In genomic region chr10:1048732-1049424, GRCh38 we compare ENCODE assay signal across 8 cellular contexts. TPM values are rescaled to one million over a fixed set of nuclear protein-coding genes. Genes with fewer than 3 reads are reported as not detected.
DNase-seq lines count a peak whose midpoint lies in the region; ATAC-seq and TF ChIP-seq lines count a peak whose summit lies in the region.

Gene IDI1 (minus strand): TSS chr10:1049119. CDS start chr10:1049003, 116 bp downstream.

- peak; percentile 99 for DNase-seq in DND-41
- DNase-seq in Peyer's patch = peak; percentile 96 to 99 (median 98)
- DNase-seq in activated T-cell treated with anti-CD3 and anti-CD28 coated beads, Interleukin-2, amount 50 U/mL, for 48 hours = peak; percentile 96 to 97
- peak; percentile 90 to 93 for DNase-seq in stimulated activated CD8-positive, alpha-beta memory T cell treated with anti-CD3 and anti-CD28 coated beads, Interleukin-7, amount 100 ng/mL, for 1 hour (ENCODE audit: low read depth in 2 of 2)

- H3K4me3 ChIP-seq in DND-41 (ENCODE audit: low read depth in 1 of 2, low read length in 2 of 2) (peak within 1 kb of the TSS; percentile 80 to 83), Peyer's patch (peak within 1 kb of the TSS; percentile 73 to 95 (median 83)), muscle layer of colon (ENCODE audit: low read depth in 1 of 2, low read length in 2 of 2) (peak within 1 kb of the TSS; percentile 55 to 88)

- H3K4me2 ChIP-seq in DND-41 (ENCODE audit: insufficient read depth, low read length) = peak within 1 kb of the TSS; percentile 95

- peaks cover 68% of the 10 kb centered on the region for H3K36me3 ChIP-seq in DND-41 (ENCODE audit: insufficient read depth, low read length)
- peaks cover 59% of the 10 kb centered on the region for H3K36me3 ChIP-seq in KOPT-K1 (ENCODE audit: insufficient read depth, low read length)
- H3K36me3 ChIP-seq in Peyer's patch = peaks cover 0 to 24% (median 0%) of the 10 kb centered on the region in 3 donors
- H3K36me3 ChIP-seq in muscle layer of colon (ENCODE audit: insufficient read depth, low read length) = peaks cover 9% of the 10 kb centered on the region

- peaks cover 51% of the 10 kb centered on the region for H4K20me1 ChIP-seq in DND-41 (ENCODE audit: insufficient read depth, low read length)

- H3K9ac ChIP-seq in DND-41 (ENCODE audit: low read depth, low read length) (peak within 1 kb of the TSS; percentile 79), muscle layer of colon (ENCODE audit: low read length) (peak within 1 kb of the TSS; percentile 71)

- H3K27ac ChIP-seq in DND-41 (ENCODE audit: low read length) (peak within 1 kb of the TSS; percentile 86), KOPT-K1 (ENCODE audit: low read depth, low read length, poor library complexity, severe bottlenecking) (peak within 1 kb of the TSS; percentile 89), Peyer's patch (peak within 1 kb of the TSS; percentile 98 to 100 (median 98)), muscle layer of colon (ENCODE audit: low read depth, low read length) (peak within 1 kb of the TSS; percentile 92)

- H3K4me1 ChIP-seq in DND-41 (ENCODE audit: insufficient read depth, low read length) = peaks cover 70% of the 10 kb centered on the region
- H3K4me1 ChIP-seq in Peyer's patch = peaks cover 0 to 29% (median 7%) of the 10 kb centered on the region in 4 donors
- H3K4me1 ChIP-seq in muscle layer of colon (ENCODE audit: insufficient read depth, low read length) = peaks cover 19% of the 10 kb centered on the region

- peaks cover 82% of the 10 kb centered on the region for H3K79me2 ChIP-seq in DND-41 (ENCODE audit: insufficient read depth, low read length)

- TF ChIP-seq CTCF in DND-41 (IDR thresholded peaks at IDR 0.05; ENCODE audit: borderline replicate concordance, extremely low read depth, low read length, poor library complexity, severe bottlenecking) (no peak), Peyer's patch (IDR thresholded peaks at IDR 0.05) (no peak)

- H3K9me3 ChIP-seq in DND-41 (ENCODE audit: insufficient read depth, low read length, severe bottlenecking) = no peaks in the 10 kb centered on the region
- H3K9me3 ChIP-seq in KOPT-K1 (ENCODE audit: insufficient read depth, low read length, poor library complexity, severe bottlenecking) = no peaks in the 10 kb centered on the region
- H3K9me3 ChIP-seq in Peyer's patch = no peaks in the 10 kb centered on the region
- no peaks in the 10 kb centered on the region for H3K9me3 ChIP-seq in muscle layer of colon (ENCODE audit: low read length)

- H2AFZ ChIP-seq in DND-41 (ENCODE audit: low read depth, low read length) = peak within 1 kb of the TSS; percentile 67

- peak; percentile 84 for ATAC-seq in DND-41 (ENCODE audit: insufficient read depth, low read depth)
- ATAC-seq in GM21825 (IDR thresholded peaks at IDR 0.05; ENCODE audit: unreplicated experiment) = peak; percentile 80
- peak; percentile 95 for ATAC-seq in esophagus mucosa

- TF ChIP-seq POLR2A in Peyer's patch (IDR thresholded peaks at IDR 0.05) = peak; percentile 97

- no peaks in the 10 kb centered on the region for H3K27me3 ChIP-seq in DND-41 (ENCODE audit: insufficient read depth, low read length, poor library complexity)
- H3K27me3 ChIP-seq in Peyer's patch = no peaks in the 10 kb centered on the region
- H3K27me3 ChIP-seq in muscle layer of colon (ENCODE audit: control insufficient read depth in 1 of 2, insufficient read depth in 2 of 2, low read length in 2 of 2) = no peaks in the 10 kb centered on the region

RNA-seq across cellular contexts. Expression of gene IDI1, which starts in this region (rescaled TPM):
- 10 to 100 TPM; 52.0 to 71.0 (median 60.5) TPM for total RNA-seq in Peyer's patch
- total RNA-seq in esophagus mucosa = 39.9 TPM

Comparison
In these comparisons a context has a peak if more than half of its experiments do, and no peak if none do; other contexts are left out.
1. Peak in every context shown above with its lines: DNase-seq, ATAC-seq, H3K4me3 ChIP-seq and H3K27ac ChIP-seq.